1 cellular context compared by ENCODE assay signal in the genomic region with DNA sequence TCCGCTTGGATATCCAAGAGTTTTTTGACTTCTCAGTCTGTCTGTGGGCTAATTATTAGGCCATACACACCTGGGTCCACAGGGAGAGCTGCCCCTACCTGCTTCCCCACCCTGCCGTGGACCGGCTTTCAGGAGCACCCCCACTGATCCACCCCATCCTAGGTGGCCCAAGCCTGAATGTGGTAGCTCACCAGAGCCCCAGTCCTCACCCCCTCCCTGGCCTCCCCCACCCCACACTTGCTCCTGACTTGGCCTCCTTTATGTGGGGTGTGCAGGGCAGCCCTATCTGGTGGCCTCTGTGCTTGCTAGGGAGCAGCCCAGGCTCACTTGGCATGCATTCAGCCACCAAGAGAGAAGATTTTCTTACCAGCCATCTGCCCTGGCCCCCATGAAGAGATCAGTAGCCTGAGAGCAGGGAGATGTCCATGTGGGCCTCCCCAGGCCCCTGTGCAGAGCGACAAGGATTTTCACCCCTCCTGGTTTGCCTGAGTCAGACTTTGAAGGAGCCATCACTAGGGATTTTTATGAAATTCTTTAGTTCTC.
TF ChIP-seq lines count a peak whose summit lies in the region.

No MANE protein-coding gene starts in this region.

TF ChIP-seq in GM12878, 131 proteins besides CTCF, POLR2A, EP300 and RAD21:
- TF ChIP-seq SUPT20H (IDR thresholded peaks at IDR 0.05; ENCODE audit: borderline replicate concordance, control insufficient read depth, low read depth, low read length) (no peak), KAT2A (conservative IDR thresholded peaks at IDR 0.05; ENCODE audit: control insufficient read depth, low read depth, low read length) (no peak), ZNF217 (IDR thresholded peaks at IDR 0.05) (no peak), MEF2B (IDR thresholded peaks at IDR 0.05; ENCODE audit: partially characterized antibody, poor library complexity, severe bottlenecking) (no peak)
